In the genomic region with DNA sequence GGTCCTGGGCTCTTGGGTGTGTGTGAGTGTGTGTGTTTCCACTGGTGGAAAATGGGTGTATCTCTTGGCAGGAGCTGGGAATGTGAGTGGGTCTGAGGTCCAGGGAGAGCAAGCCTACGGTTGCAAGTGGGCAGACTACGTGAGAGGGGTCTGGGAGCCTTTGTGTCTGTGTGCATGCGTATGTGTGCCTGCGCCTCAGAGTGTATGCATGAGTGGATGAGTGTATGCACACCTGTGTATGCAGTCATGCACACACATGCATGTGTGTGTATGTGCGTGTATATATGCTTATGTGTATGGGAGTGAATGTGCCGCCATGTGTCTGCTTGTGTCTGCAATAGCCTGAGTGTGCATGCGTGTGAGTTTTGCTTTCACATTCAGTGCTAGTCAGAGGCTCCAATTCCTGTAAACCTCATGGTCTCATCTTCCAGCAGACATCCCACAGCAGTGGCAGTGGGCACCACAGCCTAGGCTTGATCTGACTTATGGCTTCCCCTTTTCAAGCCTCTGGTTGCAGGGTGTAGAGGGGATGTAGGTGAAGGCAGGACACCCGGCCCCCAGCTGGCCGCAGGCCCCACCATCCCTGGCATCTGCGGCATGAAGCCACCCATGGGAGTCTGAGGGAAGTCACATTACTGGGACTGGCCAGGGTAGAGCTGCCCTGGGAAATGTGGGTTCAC, we compare ENCODE assay signal across 18 cellular contexts. TPM values are rescaled to one million over a fixed set of nuclear protein-coding genes. Genes with fewer than 3 reads are reported as not detected.
DNase-seq lines count a peak whose midpoint lies in the region; ATAC-seq and TF ChIP-seq lines count a peak whose summit lies in the region.
"Had no signal": no experiment of that assay in that cellular context is flagged by ENCODE, and none has a peak within 500 bp of the region (broad histone marks: within the 10 kb centered on the region; RNA-seq: fewer than 3 reads in every experiment).

No MANE protein-coding gene starts in this region.

- no peak overlapping the region for H2AFZ ChIP-seq in H9 (ENCODE audit: low read length)

- H2BK20ac ChIP-seq in H9 (ENCODE audit: low read depth, low read length, poor library complexity, severe bottlenecking) = no peak overlapping the region

- H3K9me3 Mint-ChIP-seq in H9 = no peaks in the 10 kb centered on the region; a peak in 1 of 5 replicates
- H3K9me3 Mint-ChIP-seq in activated CD8-positive, alpha-beta T cell treated with anti-CD3 and anti-CD28 coated beads for 36 hours = peaks cover 2% of the 10 kb centered on the region
- H3K9me3 Mint-ChIP-seq: activated naive CD4-positive, alpha-beta T cell treated with anti-CD3 and anti-CD28 coated beads, Interleukin-2, amount 50 U/mL, for 24 hours had no signal

- POLR2A ChIA-PET in activated CD8-positive, alpha-beta T cell treated with anti-CD3 and anti-CD28 coated beads for 36 hours (lab: Charles Lee) = interaction anchor here (0.7 to 2.5 kb wide), 4 partner anchors 29 to 71 kb away, joined by 3 to 17 read pairs (median 4); partner anchors contain the start of gene SOCS1

- no peaks in the 10 kb centered on the region for H3K36me3 ChIP-seq in mesendoderm (ENCODE audit: control insufficient read depth, insufficient read depth, low read length)
- H3K36me3 ChIP-seq: esophagus muscularis mucosa, tibial nerve had no signal

- CTCF ChIA-PET in activated CD8-positive, alpha-beta T cell treated with anti-CD3 and anti-CD28 coated beads for 36 hours (lab: Charles Lee) = interaction anchor here (0.7 kb wide), 1 partner anchor 26 kb away, joined by 3 read pairs; no protein-coding TSS in a partner anchor

- H3T11ph ChIP-seq in H9 (ENCODE audit: low read length) = no peak overlapping the region

- no peak overlapping the region for H3K56ac ChIP-seq in H9 (ENCODE audit: insufficient read length, low read depth, low read length)
- peak overlapping the region; percentile 44 for H3K56ac ChIP-seq in mesendoderm (ENCODE audit: low read length)

- H3K36me3 Mint-ChIP-seq in H9 (ENCODE audit: insufficient read depth in 1 of 3, low read depth in 3 of 3) = peaks cover 0 to 4% (median 0%) of the 10 kb centered on the region in 3 experiments; a peak in 3 of 7 replicates
- no peaks in the 10 kb centered on the region for H3K36me3 Mint-ChIP-seq in activated CD8-positive, alpha-beta T cell treated with anti-CD3 and anti-CD28 coated beads for 36 hours (ENCODE audit: low read depth)
- H3K36me3 Mint-ChIP-seq: activated naive CD4-positive, alpha-beta T cell treated with anti-CD3 and anti-CD28 coated beads, Interleukin-2, amount 50 U/mL, for 24 hours had no signal

- no peak overlapping the region for H3K18ac ChIP-seq in H9 (ENCODE audit: insufficient read length, low read depth, low read length)
- H3K18ac ChIP-seq in mesendoderm (ENCODE audit: low read length) = peak overlapping the region; percentile 22

- H3K23me2 ChIP-seq in H9 (ENCODE audit: insufficient read length, low read depth, low read length, poor library complexity, severe bottlenecking) = peaks cover 4% of the 10 kb centered on the region

- H2BK120ac ChIP-seq in H9 (ENCODE audit: low read depth, low read length, poor library complexity, severe bottlenecking) = no peak overlapping the region
- H2BK120ac ChIP-seq in mesendoderm (ENCODE audit: low read depth, low read length) = no peak overlapping the region

- intact Hi-C loops in activated CD8-positive, alpha-beta T cell treated with anti-CD3 and anti-CD28 coated beads for 36 hours (cut with micrococcal nuclease) = no loop called here

- H3K4me1 ChIP-seq in H9 (ENCODE audit: insufficient read depth, low read length) (peaks cover 7% of the 10 kb centered on the region; the same call in 1 of the 2 replicates), mesendoderm (ENCODE audit: control insufficient read depth, low read depth, low read length) (peaks cover 2% of the 10 kb centered on the region)

- H4K8ac ChIP-seq in H9 (replicated peaks; ENCODE audit: insufficient read length, low read depth, low read length) = no peak overlapping the region
- no peak overlapping the region for H4K8ac ChIP-seq in mesendoderm (ENCODE audit: low read depth, low read length)

- no peak overlapping the region; the same call in 1 of the 2 replicates for H3K14ac ChIP-seq in H9 (ENCODE audit: insufficient read depth, low read length)

- H3K79me1 ChIP-seq in H9 (ENCODE audit: insufficient read depth, low read depth, low read length, poor library complexity, severe bottlenecking) (no peaks in the 10 kb centered on the region), mesendoderm (ENCODE audit: low read length) (no peaks in the 10 kb centered on the region)

- H3K4me3 ChIP-seq in mesendoderm (ENCODE audit: low read length) (no peak overlapping the region), foreskin fibroblast (ENCODE audit: low read depth in 1 of 2, low read length in 2 of 2) (no peak overlapping the region)
- H3K4me3 ChIP-seq: esophagus muscularis mucosa, tibial nerve had no signal

- ATAC-seq in activated CD8-positive, alpha-beta T cell treated with anti-CD3 and anti-CD28 coated beads for 36 hours = peak; percentile 38
- no peak for ATAC-seq in GM21526 (IDR thresholded peaks at IDR 0.05; ENCODE audit: low FRiP score, unreplicated experiment)
- no peak for ATAC-seq in GM19324 (IDR thresholded peaks at IDR 0.05; ENCODE audit: low FRiP score, unreplicated experiment)
- ATAC-seq: Right ventricle myocardium inferior had no signal

- H3K27ac Mint-ChIP-seq in H9 = peak overlapping the region; percentile 36 to 73 (median 40); a peak in 6 of 7 replicates
- H3K27ac Mint-ChIP-seq in activated CD8-positive, alpha-beta T cell treated with anti-CD3 and anti-CD28 coated beads for 36 hours = peak overlapping the region; percentile 40
- H3K27ac Mint-ChIP-seq: activated naive CD4-positive, alpha-beta T cell treated with anti-CD3 and anti-CD28 coated beads, Interleukin-2, amount 50 U/mL, for 24 hours had no signal

- H2BK15ac ChIP-seq in H9 (ENCODE audit: low read depth, low read length) (no peak overlapping the region), mesendoderm (replicated peaks; ENCODE audit: low read depth) (no peak overlapping the region)

- no peak overlapping the region for H3K9ac ChIP-seq in H9 (ENCODE audit: extremely low read depth, insufficient read length, low read length)
- H3K9ac ChIP-seq in mesendoderm (ENCODE audit: low read length) = no peak overlapping the region

- H2BK12ac ChIP-seq in H9 (ENCODE audit: insufficient read length, low read depth, low read length) = no peak overlapping the region

- DNase-seq in GDM1 (lab: John Stamatoyannopoulos, UW) = peak; percentile 27
- no peak for DNase-seq in H9
- peak; percentile 55 for DNase-seq in activated CD8-positive, alpha-beta T cell treated with anti-CD3 and anti-CD28 coated beads for 36 hours
- no peak for DNase-seq in mesendoderm
- no peak for DNase-seq in foreskin fibroblast
- no peak for DNase-seq in DMS153 treated with DMSO at 0.1 percent for 48 hours (lab: John Stamatoyannopoulos, UW; ENCODE audit: unreplicated experiment)
- DNase-seq: NCI-H1417, NCI-H524 treated with DMSO at 0.1 percent for 48 hours had no signal

- H3K79me2 ChIP-seq in H9 (ENCODE audit: insufficient read depth, low read length) = no peaks in the 10 kb centered on the region; the same call in 1 of the 2 replicates
- no peaks in the 10 kb centered on the region for H3K79me2 ChIP-seq in mesendoderm (ENCODE audit: control insufficient read depth, insufficient read depth, low read length)

- H3K4ac ChIP-seq in H9 (ENCODE audit: low read depth, low read length) = no peak overlapping the region
- H3K4ac ChIP-seq in mesendoderm (ENCODE audit: low read depth, low read length) = peak overlapping the region; percentile 40

- no peaks in the 10 kb centered on the region for H3K27me3 Mint-ChIP-seq in H9 (ENCODE audit: low read depth)
- H3K27me3 Mint-ChIP-seq in activated CD8-positive, alpha-beta T cell treated with anti-CD3 and anti-CD28 coated beads for 36 hours = no peaks in the 10 kb centered on the region
- H3K27me3 Mint-ChIP-seq: activated naive CD4-positive, alpha-beta T cell treated with anti-CD3 and anti-CD28 coated beads, Interleukin-2, amount 50 U/mL, for 24 hours had no signal

- H3K27me3 ChIP-seq in H9 (ENCODE audit: insufficient read depth, low read length) (no peaks in the 10 kb centered on the region), mesendoderm (ENCODE audit: insufficient read depth, low read length, poor library complexity) (no peaks in the 10 kb centered on the region)
- H3K27me3 ChIP-seq: esophagus muscularis mucosa, tibial nerve had no signal

- H3K4me2 ChIP-seq in H9 (ENCODE audit: insufficient read depth, insufficient read length, low read length) = no peak overlapping the region
- no peak overlapping the region for H3K4me2 ChIP-seq in mesendoderm (ENCODE audit: low read length)

- H2BK5ac ChIP-seq in H9 (ENCODE audit: insufficient read length, low read length) (no peak overlapping the region), mesendoderm (ENCODE audit: low read length) (peak overlapping the region; percentile 9)

- no peak overlapping the region for H4K91ac ChIP-seq in H9 (ENCODE audit: insufficient read length, low read depth, low read length)

- H2AK5ac ChIP-seq in H9 (ENCODE audit: insufficient read length, low read length) (no peak overlapping the region), mesendoderm (ENCODE audit: low read length) (peak overlapping the region; percentile 76)

- no peak overlapping the region for H3K4me3 Mint-ChIP-seq in H9
- H3K4me3 Mint-ChIP-seq in activated CD8-positive, alpha-beta T cell treated with anti-CD3 and anti-CD28 coated beads for 36 hours = no peak overlapping the region
- H3K4me3 Mint-ChIP-seq: activated naive CD4-positive, alpha-beta T cell treated with anti-CD3 and anti-CD28 coated beads, Interleukin-2, amount 50 U/mL, for 24 hours had no signal

- no peak overlapping the region for H3K23ac ChIP-seq in H9 (ENCODE audit: insufficient read length, low read depth, low read length)
- H3K23ac ChIP-seq in mesendoderm (ENCODE audit: low read length) = no peak overlapping the region

- H3K4me1 Mint-ChIP-seq in H9 = peaks cover 42 to 48% of the 10 kb centered on the region in 2 experiments
- peaks cover 50% of the 10 kb centered on the region for H3K4me1 Mint-ChIP-seq in activated CD8-positive, alpha-beta T cell treated with anti-CD3 and anti-CD28 coated beads for 36 hours (ENCODE audit: low read depth)

- no peaks in the 10 kb centered on the region for H4K20me1 ChIP-seq in H9 (ENCODE audit: control insufficient read depth, insufficient read depth, insufficient read length)

- H4K5ac ChIP-seq in H9 (ENCODE audit: insufficient read length, low read depth, low read length) (no peak overlapping the region), mesendoderm (ENCODE audit: low read length) (no peak overlapping the region)

- WGBS in H9 (ENCODE audit: extremely low coverage, insufficient read length, low lambda C conversion rate) = no CpG with 5 or more reads among the region's 10 CpGs
- no CpG with 5 or more reads among the region's 10 CpGs for WGBS in mesendoderm (ENCODE audit: extremely low coverage, insufficient coverage, low lambda C conversion rate)

- no peaks in the 10 kb centered on the region for H3K9me3 ChIP-seq in H9 (ENCODE audit: control insufficient read depth, low read depth, low read length)
- H3K9me3 ChIP-seq: esophagus muscularis mucosa, tibial nerve had no signal

- TF ChIP-seq CTCF in H9 (conservative IDR thresholded peaks at IDR 0.05) = no peak
- TF ChIP-seq CTCF in activated CD8-positive, alpha-beta T cell treated with anti-CD3 and anti-CD28 coated beads for 36 hours (IDR thresholded peaks at IDR 0.05) = no peak
- no peak for TF ChIP-seq CTCF in foreskin fibroblast (IDR thresholded peaks at IDR 0.05; ENCODE audit: low read depth, low read length)

- H3K27ac ChIP-seq in H9 (ENCODE audit: insufficient read length, low read depth, low read length) (no peak overlapping the region), mesendoderm (ENCODE audit: low read depth, low read length) (no peak overlapping the region)
- H3K27ac ChIP-seq: esophagus muscularis mucosa, tibial nerve had no signal

RNA-seq across cellular contexts. Expression of gene RMI2, which starts 19.7 kb away (rescaled TPM):
- total RNA-seq in H9 (2021) = 55.7 and 57.6 TPM in 2 replicates
- total RNA-seq in activated CD8-positive, alpha-beta T cell treated with anti-CD3 and anti-CD28 coated beads for 36 hours = 10 to 100 TPM; 53.1 to 57.7 TPM
- 57.3 TPM for polyA plus RNA-seq in mesendoderm (2013, experiment 1 of 2)
- polyA plus RNA-seq in mesendoderm (2013, experiment 2 of 2) = 58.1 TPM

RNA-seq across cellular contexts. Expression of gene PRM1, which starts 44.4 kb away (rescaled TPM):
- not detected in 2 replicates for total RNA-seq in H9 (2021)
- total RNA-seq in activated CD8-positive, alpha-beta T cell treated with anti-CD3 and anti-CD28 coated beads for 36 hours = not detected
- 1.9 TPM for polyA plus RNA-seq in mesendoderm (2013, experiment 1 of 2)
- polyA plus RNA-seq in mesendoderm (2013, experiment 2 of 2) = 2.6 TPM
- total RNA-seq: cerebellum, esophagus muscularis mucosa, HT1080, mononuclear cell, renal cortical epithelial cell, Right ventricle myocardium inferior, tibial nerve had no signal

RNA-seq across cellular contexts. Expression of gene PRM2, which starts 49.3 kb away (rescaled TPM):
- total RNA-seq in H9 (2021) = not detected in 2 replicates
- not detected for total RNA-seq in activated CD8-positive, alpha-beta T cell treated with anti-CD3 and anti-CD28 coated beads for 36 hours
- polyA plus RNA-seq in mesendoderm (2013, experiment 1 of 2) = not detected
- polyA plus RNA-seq in mesendoderm (2013, experiment 2 of 2) = not detected
- total RNA-seq: cerebellum, esophagus muscularis mucosa, HT1080, mononuclear cell, renal cortical epithelial cell, Right ventricle myocardium inferior, tibial nerve had no signal

RNA-seq across cellular contexts. Expression of gene PRM3, which starts 52.1 kb away (rescaled TPM):
- total RNA-seq in H9 (2021) = not detected in 2 replicates
- not detected for total RNA-seq in activated CD8-positive, alpha-beta T cell treated with anti-CD3 and anti-CD28 coated beads for 36 hours
- not detected for polyA plus RNA-seq in mesendoderm (2013, experiment 1 of 2)
- not detected for polyA plus RNA-seq in mesendoderm (2013, experiment 2 of 2)
- total RNA-seq: cerebellum, esophagus muscularis mucosa, HT1080, mononuclear cell, renal cortical epithelial cell, Right ventricle myocardium inferior, tibial nerve had no signal

RNA-seq across cellular contexts. Expression of gene TNP2, which starts 56.4 kb away (rescaled TPM):
- total RNA-seq in H9 (2021) = not detected in 2 replicates
- total RNA-seq in activated CD8-positive, alpha-beta T cell treated with anti-CD3 and anti-CD28 coated beads for 36 hours = not detected
- not detected for polyA plus RNA-seq in mesendoderm (2013, experiment 1 of 2)
- polyA plus RNA-seq in mesendoderm (2013, experiment 2 of 2) = not detected
- total RNA-seq: cerebellum, esophagus muscularis mucosa, HT1080, mononuclear cell, renal cortical epithelial cell, Right ventricle myocardium inferior, tibial nerve had no signal

Comparison
In these comparisons a context has a peak if more than half of its experiments do, and no peak if none do; other contexts are left out.
1. DNase-seq: peak in GDM1 (single experiment) and activated CD8-positive, alpha-beta T cell treated with anti-CD3 and anti-CD28 coated beads for 36 hours (single experiment); none in H9 (single experiment), mesendoderm (single experiment), foreskin fibroblast (0 of 2) and DMS153 treated with DMSO at 0.1 percent for 48 hours (single experiment).